In genomic region chr1:109341944-109342925, GRCh38 we compare ENCODE assay signal across 1 cellular context.
TF ChIP-seq lines count a peak whose summit lies in the region.

No MANE protein-coding gene starts in this region.

TF ChIP-seq in endothelial cell of umbilical vein, 7 proteins besides CTCF, POLR2A, EP300 and RAD21:
- no peak for TF ChIP-seq POLR2AphosphoS5 (IDR thresholded peaks at IDR 0.05; ENCODE audit: insufficient read depth, low read depth, low read length)
- no peak for TF ChIP-seq MYC (IDR thresholded peaks at IDR 0.05; ENCODE audit: low read depth, low read length)
- TF ChIP-seq FOS (IDR thresholded peaks at IDR 0.05; ENCODE audit: borderline replicate concordance, insufficient read depth, low read length) = no peak
